12 cellular contexts compared by ENCODE assay signal in the genomic region with DNA sequence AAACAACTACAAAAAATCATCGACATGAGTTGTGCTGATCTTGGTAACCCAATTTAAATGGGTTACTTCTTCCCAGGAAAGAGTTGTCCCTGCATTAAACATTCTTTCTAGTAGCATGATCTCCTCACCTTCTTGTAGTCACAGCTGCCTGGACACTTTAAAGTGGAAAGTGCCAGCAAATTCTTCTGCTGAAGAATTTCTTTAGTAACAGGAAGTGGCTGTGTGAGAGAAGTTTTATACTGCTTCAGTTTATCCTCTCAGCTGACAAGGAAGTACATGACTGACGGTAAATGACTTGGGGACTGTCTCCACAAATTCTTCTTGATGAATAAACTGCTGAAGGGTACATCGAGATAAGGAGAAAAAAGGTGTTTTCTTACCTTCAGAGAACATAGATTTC. TPM values are rescaled to one million over a fixed set of nuclear protein-coding genes. Genes with fewer than 3 reads are reported as not detected.
DNase-seq lines count a peak whose midpoint lies in the region; ATAC-seq and TF ChIP-seq lines count a peak whose summit lies in the region.
"Had no signal": no experiment of that assay in that cellular context is flagged by ENCODE, and none has a peak within 500 bp of the region (broad histone marks: within the 10 kb centered on the region; RNA-seq: fewer than 3 reads in every experiment).

No MANE protein-coding gene starts in this region.

- peaks cover 6% of the 10 kb centered on the region for H3K9me3 Mint-ChIP-seq in activated T-helper 1 cell treated with anti-CD3 and anti-CD28 coated beads, Interleukin-12 subunit alpha, Interleukin-12 subunit beta, Interleukin-2, Interleukin-4 antibody, amounts not matched to agents 30 ng/mL and 10 ng/mL and 1 ng/mL, durations not matched to agents 14 hours and 24 hours and 36 hours
- H3K9me3 Mint-ChIP-seq: type B pancreatic cell had no signal

- H3K4me1 ChIP-seq in lung (ENCODE audit: control insufficient read depth in 2 of 2, insufficient read depth in 2 of 2, low read length in 2 of 2): no peaks in the 10 kb centered on the region

- H3K27me3 Mint-ChIP-seq in activated T-helper 1 cell treated with anti-CD3 and anti-CD28 coated beads, Interleukin-12 subunit alpha, Interleukin-12 subunit beta, Interleukin-2, Interleukin-4 antibody, amounts not matched to agents 30 ng/mL and 10 ng/mL and 1 ng/mL, durations not matched to agents 14 hours and 24 hours and 36 hours (ENCODE audit: insufficient read depth): peaks cover 2% of the 10 kb centered on the region

- ATAC-seq in lung (ENCODE audit: insufficient read depth, low FRiP score): peak; percentile 74
- ATAC-seq in HG02588 (IDR thresholded peaks at IDR 0.05; ENCODE audit: unreplicated experiment): no peak
- no peak for ATAC-seq in HG02678 (IDR thresholded peaks at IDR 0.05; ENCODE audit: unreplicated experiment)
- ATAC-seq: Panc1 had no signal

- H3K27ac ChIP-seq in lung (ENCODE audit: low read depth in 1 of 2, low read length in 1 of 2): peak overlapping the region in 1 of 2 donors; percentile 71

- DNase-seq in AG10803 (ENCODE audit: low read depth) (peak; percentile 55), HT-29 (ENCODE audit: low spot score) (peak; percentile 33), lung (ENCODE audit: low spot score) (no peak), NCI-H526 treated with DMSO at 0.1 percent for 48 hours (lab: John Stamatoyannopoulos, UW) (no peak), HPDE6-E6E7 (ENCODE audit: extremely low spot score) (no peak)
- DNase-seq in activated T-helper 1 cell treated with anti-CD3 and anti-CD28 coated beads, Interleukin-12 subunit alpha, Interleukin-12 subunit beta, Interleukin-2, Interleukin-4 antibody, amounts not matched to agents 30 ng/mL and 10 ng/mL and 1 ng/mL, durations not matched to agents 14 hours and 24 hours and 36 hours (ENCODE audit: low spot score): peak; percentile 34

- peaks cover 31% of the 10 kb centered on the region for H3K36me3 Mint-ChIP-seq in activated T-helper 1 cell treated with anti-CD3 and anti-CD28 coated beads, Interleukin-12 subunit alpha, Interleukin-12 subunit beta, Interleukin-2, Interleukin-4 antibody, amounts not matched to agents 30 ng/mL and 10 ng/mL and 1 ng/mL, durations not matched to agents 14 hours and 24 hours and 36 hours (ENCODE audit: low read depth)
- H3K36me3 Mint-ChIP-seq: type B pancreatic cell had no signal

- peak overlapping the region; percentile 93 for H3K27ac Mint-ChIP-seq in activated T-helper 1 cell treated with anti-CD3 and anti-CD28 coated beads, Interleukin-12 subunit alpha, Interleukin-12 subunit beta, Interleukin-2, Interleukin-4 antibody, amounts not matched to agents 30 ng/mL and 10 ng/mL and 1 ng/mL, durations not matched to agents 14 hours and 24 hours and 36 hours
- H3K27ac Mint-ChIP-seq: type B pancreatic cell had no signal

- no peak for TF ChIP-seq CTCF in AG10803 (conservative IDR thresholded peaks at IDR 0.05; ENCODE audit: low read length)
- TF ChIP-seq CTCF in lung (IDR thresholded peaks at IDR 0.05; ENCODE audit: control extremely low read depth, extremely low read depth): no peak

- no peaks in the 10 kb centered on the region for H3K27me3 ChIP-seq in lung (ENCODE audit: control insufficient read depth, insufficient read depth)

- 20 to 26% methylated on average over 3 of the region's 3 CpGs for WGBS in lung, 2 donors

- no peaks in the 10 kb centered on the region for H3K9me3 ChIP-seq in lung (ENCODE audit: control insufficient read depth in 2 of 2, insufficient read depth in 1 of 2, low read length in 1 of 2)

- intact Hi-C loops in activated T-helper 1 cell treated with anti-CD3 and anti-CD28 coated beads, Interleukin-12 subunit alpha, Interleukin-12 subunit beta, Interleukin-2, Interleukin-4 antibody, amounts not matched to agents 30 ng/mL and 10 ng/mL and 1 ng/mL, durations not matched to agents 14 hours and 24 hours and 36 hours (cut with micrococcal nuclease): loop anchor here (1.0 to 2.0 kb wide), 4 partner anchors 8 to 67 kb away; no protein-coding TSS in a partner anchor

- H3K4me3 Mint-ChIP-seq in activated T-helper 1 cell treated with anti-CD3 and anti-CD28 coated beads, Interleukin-12 subunit alpha, Interleukin-12 subunit beta, Interleukin-2, Interleukin-4 antibody, amounts not matched to agents 30 ng/mL and 10 ng/mL and 1 ng/mL, durations not matched to agents 14 hours and 24 hours and 36 hours: peak overlapping the region; percentile 82
- H3K4me3 Mint-ChIP-seq: neural crest cell, type B pancreatic cell had no signal

- peaks cover 72% of the 10 kb centered on the region for H3K4me1 Mint-ChIP-seq in activated T-helper 1 cell treated with anti-CD3 and anti-CD28 coated beads, Interleukin-12 subunit alpha, Interleukin-12 subunit beta, Interleukin-2, Interleukin-4 antibody, amounts not matched to agents 30 ng/mL and 10 ng/mL and 1 ng/mL, durations not matched to agents 14 hours and 24 hours and 36 hours (ENCODE audit: low read depth)
- H3K4me1 Mint-ChIP-seq: neural crest cell had no signal

- H3K36me3 ChIP-seq in lung (ENCODE audit: control insufficient read depth in 2 of 2, insufficient read depth in 2 of 2, low read length in 2 of 2): no peaks in the 10 kb centered on the region

- H3K4me3 ChIP-seq in AG10803 (ENCODE audit: low read length) (no peak overlapping the region), lung (no peak overlapping the region)

RNA-seq across cellular contexts. Expression of gene TNIP3, which starts 18.2 kb away (rescaled TPM):
- total RNA-seq in HT-29 (2014; rRNA removed; shearing (Covaris generic)): not detected in 2 replicates
- total RNA-seq in activated T-helper 1 cell treated with anti-CD3 and anti-CD28 coated beads, Interleukin-12 subunit alpha, Interleukin-12 subunit beta, Interleukin-2, Interleukin-4 antibody, amounts not matched to agents 30 ng/mL and 10 ng/mL and 1 ng/mL, durations not matched to agents 14 hours and 24 hours and 36 hours: 21.9 and 23.9 TPM in 2 replicates
- total RNA-seq in lung: 10 to 100 TPM in 1 of 2 donors, 1 to 10 TPM in 1; 3.4 to 11.0 TPM
- polyA plus RNA-seq in lung: 10 to 100 TPM in 1 of 2 donors, 1 to 10 TPM in 1; 1.6 to 59.2 TPM
- total RNA-seq: cardiac septum, neural crest cell had no signal

Comparison
In these comparisons a context has a peak if more than half of its experiments do, and no peak if none do; other contexts are left out.
1. DNase-seq: peak in AG10803 (single experiment), HT-29 (single experiment) and activated T-helper 1 cell treated with anti-CD3 and anti-CD28 coated beads, Interleukin-12 subunit alpha, Interleukin-12 subunit beta, Interleukin-2, Interleukin-4 antibody, amounts not matched to agents 30 ng/mL and 10 ng/mL and 1 ng/mL, durations not matched to agents 14 hours and 24 hours and 36 hours (single experiment); none in lung (single experiment), NCI-H526 treated with DMSO at 0.1 percent for 48 hours (single experiment) and HPDE6-E6E7 (single experiment).